Comparison of ENCODE assay signal across 19 cellular contexts in genomic region chr1:234089396-234089795, GRCh38.
DNase-seq lines count a peak whose midpoint lies in the region; ATAC-seq and TF ChIP-seq lines count a peak whose summit lies in the region.
"Had no signal": no experiment of that assay in that cellular context is flagged by ENCODE, and none has a peak within 500 bp of the region (broad histone marks: within the 10 kb centered on the region; RNA-seq: fewer than 3 reads in every experiment).

No MANE protein-coding gene starts in this region.

- H3K27me3 ChIP-seq in MM.1S (replicated peaks; ENCODE audit: insufficient read depth, low read length) (no peaks in the 10 kb centered on the region), brain microvascular endothelial cell (replicated peaks) (no peaks in the 10 kb centered on the region)
- H3K27me3 ChIP-seq: cardiac muscle cell had no signal

- no peak overlapping the region for H3K9ac ChIP-seq in MM.1S (ENCODE audit: low read length)

- no peak overlapping the region for H2AFZ ChIP-seq in MM.1S (ENCODE audit: low read length)

- H3K9me3 Mint-ChIP-seq in osteocyte (ENCODE audit: unreplicated experiment), result no peaks in the 10 kb centered on the region
- H3K9me3 Mint-ChIP-seq: memory B cell had no signal

- H3K4me1 ChIP-seq in MM.1S (ENCODE audit: low read length), result no peaks in the 10 kb centered on the region

- H3K27ac ChIP-seq in MM.1S (ENCODE audit: low read length) (no peak overlapping the region), brain microvascular endothelial cell (no peak overlapping the region)
- H3K27ac ChIP-seq: cardiac muscle cell had no signal

- H3K4me3 ChIP-seq in MM.1S (ENCODE audit: low read length) (no peak overlapping the region), brain microvascular endothelial cell (ENCODE audit: low read depth, low read length) (no peak overlapping the region)
- H3K4me3 ChIP-seq: cardiac muscle cell had no signal

- no peak overlapping the region for H3K4me2 ChIP-seq in MM.1S (ENCODE audit: low read depth, low read length)

- peak; percentile 16 for DNase-seq in SKM-1 treated with dmso at 0.1 percent for 144 hours (lab: John Stamatoyannopoulos, UW; ENCODE audit: unreplicated experiment)
- DNase-seq in SKM-1 (lab: John Stamatoyannopoulos, UW; ENCODE audit: unreplicated experiment), result no peak
- no peak for DNase-seq in MM.1S
- DNase-seq in brain microvascular endothelial cell, result no peak
- no peak for DNase-seq in osteocyte (ENCODE audit: extremely low spot score, unreplicated experiment)
- DNase-seq in dedifferentiated amniotic fluid mesenchymal stem cell (ENCODE audit: extremely low spot score), result no peak
- DNase-seq in NCI-H128 (lab: John Stamatoyannopoulos, UW; ENCODE audit: unreplicated experiment), result no peak
- DNase-seq: ACHN; activated CD4-positive, alpha-beta T cell treated with anti-CD3 and anti-CD28 coated beads for 1 hour; activated naive CD4-positive, alpha-beta T cell treated with anti-CD3 and anti-CD28 coated beads, Interleukin-2, amount 50 U/mL, for 16 hours; effector CD8-positive, alpha-beta T cell; NCI-H1930; NCI-H524 treated with DMSO at 0.1 percent for 48 hours; right cardiac atrium; stimulated activated CD4-positive, alpha-beta T cell treated with anti-CD3 and anti-CD28 coated beads, Interleukin-2, amount 100 ng/mL, for 24 hours had no signal

- no peaks in the 10 kb centered on the region for H3K9me2 ChIP-seq in MM.1S (replicated peaks; ENCODE audit: insufficient read depth, low read length)

- no peak for ATAC-seq in GM18505 (IDR thresholded peaks at IDR 0.05; ENCODE audit: unreplicated experiment)
- ATAC-seq: right cardiac atrium had no signal

- H3K36me3 ChIP-seq in MM.1S (replicated peaks; ENCODE audit: insufficient read depth, low read length), result no peaks in the 10 kb centered on the region
- no peaks in the 10 kb centered on the region for H3K36me3 ChIP-seq in brain microvascular endothelial cell (replicated peaks)
- H3K36me3 ChIP-seq: cardiac muscle cell had no signal

- H4K20me1 ChIP-seq in MM.1S (ENCODE audit: insufficient read depth, low read length), result no peaks in the 10 kb centered on the region

- no peaks in the 10 kb centered on the region for H3K9me3 ChIP-seq in MM.1S (replicated peaks; ENCODE audit: insufficient read depth, low read length)

- in situ Hi-C loops in brain microvascular endothelial cell (cut with HindIII; ENCODE audit: low pct_ligation_motif_present, low sequenced_read_pairs), result no loop called here

- H3K79me2 ChIP-seq in MM.1S (ENCODE audit: low read length), result no peaks in the 10 kb centered on the region

- H3K4me3 Mint-ChIP-seq in osteocyte (ENCODE audit: unreplicated experiment), result no peak overlapping the region
- H3K4me3 Mint-ChIP-seq: memory B cell, nephron had no signal

- H3K27me3 Mint-ChIP-seq in osteocyte (ENCODE audit: unreplicated experiment), result no peaks in the 10 kb centered on the region

- TF ChIP-seq CTCF in MM.1S (IDR thresholded peaks at IDR 0.05; ENCODE audit: low read length) (peak; percentile 18; the same call in 1 of the 2 replicates), brain microvascular endothelial cell (IDR thresholded peaks at IDR 0.05; ENCODE audit: low read depth, low read length, missing control alignments) (peak; percentile 32), osteocyte (IDR thresholded peaks at IDR 0.05) (no peak)

- no peaks in the 10 kb centered on the region for H3K36me3 Mint-ChIP-seq in osteocyte (ENCODE audit: unreplicated experiment)
- H3K36me3 Mint-ChIP-seq: memory B cell had no signal

- H3K4me1 Mint-ChIP-seq in osteocyte (ENCODE audit: unreplicated experiment), result no peaks in the 10 kb centered on the region
- H3K4me1 Mint-ChIP-seq: memory B cell had no signal

- TF ChIP-seq POLR2A in GM18505 (IDR thresholded peaks at IDR 0.05; ENCODE audit: borderline replicate concordance, extremely low read depth, insufficient read depth, insufficient read length), result no peak

- H3F3A ChIP-seq in MM.1S (ENCODE audit: insufficient read depth, low read length), result no peaks in the 10 kb centered on the region

- no peak overlapping the region for H3K27ac Mint-ChIP-seq in osteocyte (ENCODE audit: unreplicated experiment)
- H3K27ac Mint-ChIP-seq: memory B cell, nephron had no signal
